22 cellular contexts compared by ENCODE assay signal in the genomic region with DNA sequence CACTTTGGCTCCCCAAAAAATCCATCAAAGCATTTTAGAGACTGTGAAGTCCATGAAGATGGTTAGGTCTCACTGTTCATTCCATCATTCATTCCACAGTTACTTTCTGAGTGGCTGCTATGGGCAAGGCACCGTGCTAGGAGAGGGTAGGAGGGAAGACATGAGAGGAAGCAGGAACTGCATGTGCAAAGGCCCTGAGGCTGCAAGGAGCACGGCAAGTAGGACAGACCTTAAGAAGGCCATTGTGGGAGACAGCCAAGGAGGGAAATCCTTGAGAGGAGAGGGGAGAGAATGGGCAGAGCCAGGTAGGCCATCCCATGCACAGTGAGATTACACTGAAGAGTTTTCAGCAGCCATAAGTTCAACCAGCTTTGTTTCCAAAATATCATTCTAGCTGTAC.
"Had no signal": no experiment of that assay in that cellular context is flagged by ENCODE, and none has a peak within 500 bp of the region (broad histone marks: within the 10 kb centered on the region; RNA-seq: fewer than 3 reads in every experiment).

No MANE protein-coding gene starts in this region.

- ATAC-seq: K562 had no signal

- H3K9me3 ChIP-seq: SJSA1 had no signal

- H3K4me3 ChIP-seq: K562, SJSA1, SK-N-MC had no signal

- H3K36me3 ChIP-seq: SJSA1 had no signal

- DNase-seq: NCI-H1092, NCI-H1105 treated with DMSO at 0.1 percent for 48 hours, NCI-H1417 treated with DMSO at 0.1 percent for 48 hours, NCI-H146, NCI-H1694 treated with DMSO at 0.1 percent for 48 hours, NCI-H1930, NCI-H2081, NCI-H2107, NCI-H2227 treated with DMSO at 0.1 percent for 48 hours, NCI-H446, NCI-H510A, NCI-H524 treated with DMSO at 0.1 percent for 48 hours, NCI-H69, NCI-H774, Right ventricle myocardium superior, RPMI8226, SIG-M5 had no signal

- FAIRE-seq: K562, RCC 7860 had no signal

- H3K27me3 ChIP-seq: SJSA1 had no signal

- H3K36me3 Mint-ChIP-seq: IgD-negative memory B cell had no signal

- H3K27ac ChIP-seq: SJSA1, SK-N-MC had no signal

- H3K4me3 Mint-ChIP-seq: IgD-negative memory B cell had no signal

- H3K27ac Mint-ChIP-seq: IgD-negative memory B cell had no signal

- H3K4me1 ChIP-seq: SJSA1 had no signal
